ENCODE assay signal across 1 cellular context in genomic region chr1:7810395-7810794, GRCh38.
TF ChIP-seq lines count a peak whose summit lies in the region.

No MANE protein-coding gene starts in this region.

TF ChIP-seq in K562, 482 proteins besides CTCF, POLR2A, EP300 and RAD21 (continues in another document):
- TF ChIP-seq MBD2 (IDR thresholded peaks at IDR 0.05; ENCODE audit: borderline replicate concordance, low read depth) (no peak), NFYB (IDR thresholded peaks at IDR 0.05; ENCODE audit: extremely low read depth, insufficient read length) (no peak), HDAC2 (IDR thresholded peaks at IDR 0.05) (no peak), POLR3A (IDR thresholded peaks at IDR 0.05; ENCODE audit: borderline replicate concordance, extremely low read depth, insufficient read depth, insufficient read length) (no peak), OTX1 (CRISPR knock-in tag; IDR thresholded peaks at IDR 0.05) (no peak), GABPA (tag; conservative IDR thresholded peaks at IDR 0.05; ENCODE audit: low read depth) (no peak), CAMTA2 (CRISPR knock-in tag; conservative IDR thresholded peaks at IDR 0.05) (no peak), SMARCA4 (IDR thresholded peaks at IDR 0.05) (peak; percentile 65; the same call in 1 of the 2 replicates), ZEB2 (IDR thresholded peaks at IDR 0.05) (no peak), RB1 (IDR thresholded peaks at IDR 0.05; ENCODE audit: low read depth) (no peak), NKRF (IDR thresholded peaks at IDR 0.05; ENCODE audit: borderline replicate concordance) (no peak), TSC22D4 (tag; IDR thresholded peaks at IDR 0.05) (no peak), TARDBP (IDR thresholded peaks at IDR 0.05) (no peak), DACH1 (IDR thresholded peaks at IDR 0.05; ENCODE audit: partially characterized antibody) (no peak), PML (IDR thresholded peaks at IDR 0.05; ENCODE audit: low read length) (no peak), GTF2F1 (IDR thresholded peaks at IDR 0.05; ENCODE audit: low read depth, low read length) (no peak), NFXL1 (CRISPR knock-in tag; IDR thresholded peaks at IDR 0.05) (no peak), JUND (IDR thresholded peaks at IDR 0.05; ENCODE audit: borderline replicate concordance, low read depth, low read length) (peak; percentile 93), JUND (tag; IDR thresholded peaks at IDR 0.05; ENCODE audit: borderline replicate concordance, low read depth, low read length) (peak; percentile 92), ATF6 (CRISPR knock-in tag; IDR thresholded peaks at IDR 0.05) (no peak), RCOR1 (IDR thresholded peaks at IDR 0.05; ENCODE audit: borderline replicate concordance in 1 of 2, low read depth in 2 of 2, low read length in 2 of 2) (peak in 1 of 2 experiments; percentile 10; a peak in 1 of 4 replicates), NR2C1 (IDR thresholded peaks at IDR 0.05) (no peak), NR2C1 (tag; IDR thresholded peaks at IDR 0.05) (no peak), TRIM28 (IDR thresholded peaks at IDR 0.05) (no peak), ZNF217 (CRISPR knock-in tag; IDR thresholded peaks at IDR 0.05) (no peak), SMC3 (conservative IDR thresholded peaks at IDR 0.05; ENCODE audit: insufficient read depth, low read depth, low read length) (no peak), TCF3 (CRISPR knock-in tag; IDR thresholded peaks at IDR 0.05) (no peak), PRMT5 (CRISPR knock-in tag; IDR thresholded peaks at IDR 0.05) (no peak), ZNF589 (CRISPR knock-in tag; IDR thresholded peaks at IDR 0.05; ENCODE audit: low read depth) (no peak), HDAC1 (IDR thresholded peaks at IDR 0.05) (no peak), GMEB1 (CRISPR knock-in tag; IDR thresholded peaks at IDR 0.05) (no peak), NR1H2 (CRISPR knock-in tag; IDR thresholded peaks at IDR 0.05) (no peak), YY1 (IDR thresholded peaks at IDR 0.05; ENCODE audit: borderline replicate concordance in 1 of 3, control insufficient read depth in 1 of 3, extremely low read depth in 1 of 3, insufficient read depth in 3 of 3, insufficient read length in 1 of 3, insufficient replicate concordance in 2 of 3, low read depth in 1 of 3, low read length in 2 of 3) (no peak), CREB1 (IDR thresholded peaks at IDR 0.05) (peak; percentile 61; the same call in 1 of the 2 replicates), CREB1 (CRISPR knock-in tag; IDR thresholded peaks at IDR 0.05) (peak; percentile 28; the same call in 1 of the 2 replicates), PTTG1 (tag; IDR thresholded peaks at IDR 0.05; ENCODE audit: low read depth) (no peak), GTF3C2 (IDR thresholded peaks at IDR 0.05; ENCODE audit: borderline replicate concordance, extremely low read depth, insufficient read length) (no peak), ILF3 (IDR thresholded peaks at IDR 0.05; ENCODE audit: borderline replicate concordance) (no peak), ZNF140 (CRISPR knock-in tag; IDR thresholded peaks at IDR 0.05) (no peak), HMGN3 (IDR thresholded peaks at IDR 0.05; ENCODE audit: borderline replicate concordance, extremely low read depth, insufficient read length, low read depth, low read length) (no peak), MAFK (IDR thresholded peaks at IDR 0.05; ENCODE audit: low read length) (peak; percentile 51; the same call in 1 of the 2 replicates), NFE2 (IDR thresholded peaks at IDR 0.05; ENCODE audit: low read depth) (peak; percentile 85), CBX3 (IDR thresholded peaks at IDR 0.05; ENCODE audit: borderline replicate concordance in 1 of 2, low read length in 2 of 2) (peak in 1 of 2 experiments; percentile 44; a peak in 1 of 3 replicates), EHMT2 (IDR thresholded peaks at IDR 0.05) (0 out of 2 replicates have a peak, but pooled peaks have one; percentile 29), FOXK2 (conservative IDR thresholded peaks at IDR 0.05 in 1 of 2, IDR thresholded peaks at IDR 0.05 in 1 of 2; ENCODE audit: low read depth in 2 of 2) (no peak), FOXM1 (IDR thresholded peaks at IDR 0.05; ENCODE audit: low read depth) (no peak), FOXM1 (CRISPR knock-in tag; IDR thresholded peaks at IDR 0.05; ENCODE audit: low read depth) (no peak), TAF9B (IDR thresholded peaks at IDR 0.05; ENCODE audit: partially characterized antibody) (peak; percentile 34), CBX2 (IDR thresholded peaks at IDR 0.05; ENCODE audit: insufficient read depth, low read length, poor library complexity, severe bottlenecking) (no peak), CREM (IDR thresholded peaks at IDR 0.05; ENCODE audit: low read depth) (peak; percentile 65), HDAC8 (tag; IDR thresholded peaks at IDR 0.05) (no peak), TBL1XR1 (IDR thresholded peaks at IDR 0.05; ENCODE audit: low read length in 2 of 2) (no peak), ZNF316 (IDR thresholded peaks at IDR 0.05) (peak; percentile 84), RUNX1 (IDR thresholded peaks at IDR 0.05; ENCODE audit: low read depth) (no peak), SIRT6 (IDR thresholded peaks at IDR 0.05; ENCODE audit: low read depth, low read length) (no peak), CBFB (CRISPR knock-in tag; IDR thresholded peaks at IDR 0.05) (no peak), RBM39 (optimal IDR thresholded peaks at IDR 0.05; ENCODE audit: low read depth, low read length) (no peak), MEIS2 (IDR thresholded peaks at IDR 0.05; ENCODE audit: partially characterized antibody) (peak; percentile 73), MAFG (tag; conservative IDR thresholded peaks at IDR 0.05) (peak; percentile 55), ARNT (IDR thresholded peaks at IDR 0.05) (no peak), CEBPG (CRISPR knock-in tag; IDR thresholded peaks at IDR 0.05) (no peak), CEBPG (tag; conservative IDR thresholded peaks at IDR 0.05 in 1 of 2, IDR thresholded peaks at IDR 0.05 in 1 of 2) (no peak), HLTF (IDR thresholded peaks at IDR 0.05) (no peak), ATF2 (CRISPR knock-in tag; IDR thresholded peaks at IDR 0.05) (no peak), TAL1 (IDR thresholded peaks at IDR 0.05) (no peak)
- TF ChIP-seq, protein P1, sequence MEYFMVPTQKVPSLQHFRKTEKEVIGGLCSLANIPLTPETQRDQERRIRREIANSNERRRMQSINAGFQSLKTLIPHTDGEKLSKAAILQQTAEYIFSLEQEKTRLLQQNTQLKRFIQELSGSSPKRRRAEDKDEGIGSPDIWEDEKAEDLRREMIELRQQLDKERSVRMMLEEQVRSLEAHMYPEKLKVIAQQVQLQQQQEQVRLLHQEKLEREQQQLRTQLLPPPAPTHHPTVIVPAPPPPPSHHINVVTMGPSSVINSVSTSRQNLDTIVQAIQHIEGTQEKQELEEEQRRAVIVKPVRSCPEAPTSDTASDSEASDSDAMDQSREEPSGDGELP (CRISPR knock-in tag; IDR thresholded peaks at IDR 0.05; ENCODE audit: borderline replicate concordance), result no peak
- TF ChIP-seq, protein P2, sequence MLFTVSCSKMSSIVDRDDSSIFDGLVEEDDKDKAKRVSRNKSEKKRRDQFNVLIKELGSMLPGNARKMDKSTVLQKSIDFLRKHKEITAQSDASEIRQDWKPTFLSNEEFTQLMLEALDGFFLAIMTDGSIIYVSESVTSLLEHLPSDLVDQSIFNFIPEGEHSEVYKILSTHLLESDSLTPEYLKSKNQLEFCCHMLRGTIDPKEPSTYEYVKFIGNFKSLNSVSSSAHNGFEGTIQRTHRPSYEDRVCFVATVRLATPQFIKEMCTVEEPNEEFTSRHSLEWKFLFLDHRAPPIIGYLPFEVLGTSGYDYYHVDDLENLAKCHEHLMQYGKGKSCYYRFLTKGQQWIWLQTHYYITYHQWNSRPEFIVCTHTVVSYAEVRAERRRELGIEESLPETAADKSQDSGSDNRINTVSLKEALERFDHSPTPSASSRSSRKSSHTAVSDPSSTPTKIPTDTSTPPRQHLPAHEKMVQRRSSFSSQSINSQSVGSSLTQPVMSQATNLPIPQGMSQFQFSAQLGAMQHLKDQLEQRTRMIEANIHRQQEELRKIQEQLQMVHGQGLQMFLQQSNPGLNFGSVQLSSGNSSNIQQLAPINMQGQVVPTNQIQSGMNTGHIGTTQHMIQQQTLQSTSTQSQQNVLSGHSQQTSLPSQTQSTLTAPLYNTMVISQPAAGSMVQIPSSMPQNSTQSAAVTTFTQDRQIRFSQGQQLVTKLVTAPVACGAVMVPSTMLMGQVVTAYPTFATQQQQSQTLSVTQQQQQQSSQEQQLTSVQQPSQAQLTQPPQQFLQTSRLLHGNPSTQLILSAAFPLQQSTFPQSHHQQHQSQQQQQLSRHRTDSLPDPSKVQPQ (CRISPR knock-in tag; IDR thresholded peaks at IDR 0.05; ENCODE audit: borderline replicate concordance), result no peak
- TF ChIP-seq, protein P3, sequence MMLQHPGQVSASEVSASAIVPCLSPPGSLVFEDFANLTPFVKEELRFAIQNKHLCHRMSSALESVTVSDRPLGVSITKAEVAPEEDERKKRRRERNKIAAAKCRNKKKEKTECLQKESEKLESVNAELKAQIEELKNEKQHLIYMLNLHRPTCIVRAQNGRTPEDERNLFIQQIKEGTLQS (IDR thresholded peaks at IDR 0.05), result peak; percentile 97
- TF ChIP-seq, protein P3 (CRISPR knock-in tag; conservative IDR thresholded peaks at IDR 0.05), result 0 out of 2 replicates have a peak, but pooled peaks have one; percentile 48
